ENCODE assay signal across 10 cellular contexts in the genomic region with DNA sequence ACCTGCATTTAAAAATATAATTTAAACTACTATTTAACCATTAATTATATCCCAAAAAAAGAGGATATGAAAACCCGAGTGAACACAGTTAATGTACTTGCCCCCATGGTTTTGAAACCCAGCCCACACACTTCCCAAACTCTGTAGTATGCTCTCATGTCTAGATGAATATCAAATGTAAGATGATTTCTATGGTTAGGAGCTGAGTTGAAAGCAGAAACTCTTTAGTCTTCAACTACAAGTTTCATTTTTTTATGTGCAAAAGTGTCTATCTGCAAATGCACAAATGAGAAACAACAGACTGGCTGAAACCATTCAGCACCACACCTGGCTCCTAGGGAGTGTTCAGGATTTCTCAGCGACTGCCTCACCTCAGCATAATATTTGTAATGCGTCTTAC.
DNase-seq lines count a peak whose midpoint lies in the region; ATAC-seq and TF ChIP-seq lines count a peak whose summit lies in the region.
"Had no signal": no experiment of that assay in that cellular context is flagged by ENCODE, and none has a peak within 500 bp of the region (broad histone marks: within the 10 kb centered on the region; RNA-seq: fewer than 3 reads in every experiment).

No MANE protein-coding gene starts in this region.

- ATAC-seq in GM18511 (IDR thresholded peaks at IDR 0.05; ENCODE audit: unreplicated experiment) = peak; percentile 61
- ATAC-seq in GM21390 (IDR thresholded peaks at IDR 0.05; ENCODE audit: unreplicated experiment) = peak; percentile 65
- peak; percentile 60 for ATAC-seq in HG03045 (IDR thresholded peaks at IDR 0.05; ENCODE audit: unreplicated experiment)
- ATAC-seq: CD8-positive, alpha-beta T cell had no signal

- CTCF ChIA-PET in HEK293T (lab: Yijun Ruan, JAX) = no interaction called here

- peak; percentile 59 for DNase-seq in RPMI8226
- no peak for DNase-seq in HEK293T (ENCODE audit: extremely low spot score)
- DNase-seq in HCEC 1CT = no peak
- DNase-seq in stimulated activated naive CD4-positive, alpha-beta T cell (lab: John Stamatoyannopoulos, UW) = no peak
- no peak for DNase-seq in NCI-H345 treated with DMSO at 0.1 percent for 48 hours (lab: John Stamatoyannopoulos, UW; ENCODE audit: unreplicated experiment)
- DNase-seq: activated T-cell treated with anti-CD3 and anti-CD28 coated beads, Interleukin-2, amount 50 U/mL, for 48 hours; CD8-positive, alpha-beta T cell had no signal

- POLR2A ChIA-PET in HEK293T (lab: Yijun Ruan, JAX) = no interaction called here

TF ChIP-seq in HEK293T, 16 proteins besides CTCF, POLR2A, EP300 and RAD21:
- TF ChIP-seq HDGF (IDR thresholded peaks at IDR 0.05; ENCODE audit: borderline replicate concordance) (no peak), L3MBTL2 (conservative IDR thresholded peaks at IDR 0.05) (no peak), FOXK2 (IDR thresholded peaks at IDR 0.05) (no peak), TARDBP (IDR thresholded peaks at IDR 0.05) (no peak), ELF4 (IDR thresholded peaks at IDR 0.05) (no peak), FOXM1 (IDR thresholded peaks at IDR 0.05; ENCODE audit: borderline replicate concordance) (no peak), LEF1 (IDR thresholded peaks at IDR 0.05; ENCODE audit: borderline replicate concordance) (no peak), SP1 (IDR thresholded peaks at IDR 0.05) (no peak), ARNT (IDR thresholded peaks at IDR 0.05) (no peak), SUZ12 (IDR thresholded peaks at IDR 0.05) (no peak)
- TF ChIP-seq, protein P1, sequence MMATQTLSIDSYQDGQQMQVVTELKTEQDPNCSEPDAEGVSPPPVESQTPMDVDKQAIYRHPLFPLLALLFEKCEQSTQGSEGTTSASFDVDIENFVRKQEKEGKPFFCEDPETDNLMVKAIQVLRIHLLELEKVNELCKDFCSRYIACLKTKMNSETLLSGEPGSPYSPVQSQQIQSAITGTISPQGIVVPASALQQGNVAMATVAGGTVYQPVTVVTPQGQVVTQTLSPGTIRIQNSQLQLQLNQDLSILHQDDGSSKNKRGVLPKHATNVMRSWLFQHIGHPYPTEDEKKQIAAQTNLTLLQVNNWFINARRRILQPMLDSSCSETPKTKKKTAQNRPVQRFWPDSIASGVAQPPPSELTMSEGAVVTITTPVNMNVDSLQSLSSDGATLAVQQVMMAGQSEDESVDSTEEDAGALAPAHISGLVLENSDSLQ (IDR thresholded peaks at IDR 0.05) = no peak
TF ChIP-seq in HEK293T: peak in this region for 0.
